Comparison of ENCODE assay signal across 16 cellular contexts in genomic region chr14:91330846-91331245, GRCh38.
DNase-seq lines count a peak whose midpoint lies in the region; ATAC-seq and TF ChIP-seq lines count a peak whose summit lies in the region.
"Had no signal": no experiment of that assay in that cellular context is flagged by ENCODE, and none has a peak within 500 bp of the region (broad histone marks: within the 10 kb centered on the region; RNA-seq: fewer than 3 reads in every experiment).

No MANE protein-coding gene starts in this region.

- peak overlapping the region; percentile 87 for H3K27ac Mint-ChIP-seq in activated CD4-positive, alpha-beta T cell treated with anti-CD3 and anti-CD28 coated beads, Interleukin-2, amount 10 ng/mL, durations not matched to agents 7 days and 5 days
- H3K27ac Mint-ChIP-seq in central memory CD8-positive, alpha-beta T cell (ENCODE audit: low read depth), result peak overlapping the region; percentile 86

- intact Hi-C loops in spleen (cut with DNase I; ENCODE audit: low total_unique reads), result no loop called here

- no peak for TF ChIP-seq POLR2A in spleen (IDR thresholded peaks at IDR 0.05)

- POLR2A ChIA-PET in activated CD4-positive, alpha-beta T cell treated with anti-CD3 and anti-CD28 coated beads, Interleukin-2, amount 10 ng/mL, durations not matched to agents 7 days and 5 days (lab: Charles Lee), result no interaction called here
- POLR2A ChIA-PET in RWPE1 (lab: Yijun Ruan, JAX; ENCODE audit: low non-redundant PET), result no interaction called here

- H3K4me3 ChIP-seq in spleen, result no peak overlapping the region
- H3K4me3 ChIP-seq: A549, heart left ventricle, SJCRH30, skin epidermis, thoracic aorta had no signal

- H3K4me1 ChIP-seq in spleen, result peaks cover 16 to 87% (median 57%) of the 10 kb centered on the region in 6 donors
- H3K4me1 ChIP-seq: A549 had no signal

- peaks cover 73% of the 10 kb centered on the region for H3K4me1 Mint-ChIP-seq in activated CD4-positive, alpha-beta T cell treated with anti-CD3 and anti-CD28 coated beads, Interleukin-2, amount 10 ng/mL, durations not matched to agents 7 days and 5 days
- H3K4me1 Mint-ChIP-seq in central memory CD8-positive, alpha-beta T cell, result peaks cover 81% of the 10 kb centered on the region

- no peaks in the 10 kb centered on the region for H3K9me3 ChIP-seq in spleen
- H3K9me3 ChIP-seq: A549, heart left ventricle, SJCRH30, thoracic aorta had no signal

- no peak overlapping the region for H3K4me3 Mint-ChIP-seq in activated CD4-positive, alpha-beta T cell treated with anti-CD3 and anti-CD28 coated beads, Interleukin-2, amount 10 ng/mL, durations not matched to agents 7 days and 5 days
- peak overlapping the region; percentile 36 for H3K4me3 Mint-ChIP-seq in central memory CD8-positive, alpha-beta T cell

- peak; percentile 84 for ATAC-seq in central memory CD8-positive, alpha-beta T cell (replicated peaks; ENCODE audit: extremely low read depth, poor library complexity, severe bottlenecking)

- H3K27ac ChIP-seq in RWPE1, result peak overlapping the region; percentile 45
- H3K27ac ChIP-seq in spleen, result peak overlapping the region in 6 of 8 donors; percentile 15 to 96 (median 48)
- H3K27ac ChIP-seq: A549, SJCRH30, thoracic aorta had no signal

- CTCF ChIA-PET in activated CD4-positive, alpha-beta T cell treated with anti-CD3 and anti-CD28 coated beads, Interleukin-2, amount 10 ng/mL, durations not matched to agents 7 days and 5 days (lab: Charles Lee), result interaction anchor here (1.5 to 4.6 kb wide), 4 partner anchors 13 to 75 kb away, joined by 4 to 13 read pairs (median 4); no protein-coding TSS in a partner anchor
- CTCF ChIA-PET in RWPE1 (lab: Yijun Ruan, JAX), result interaction anchor here (0.9 kb wide), 1 partner anchor 13 kb away, joined by 3 read pairs; no protein-coding TSS in a partner anchor

- no peaks in the 10 kb centered on the region for H3K27me3 ChIP-seq in spleen (replicated peaks in 1 of 7)
- H3K27me3 ChIP-seq: SJCRH30 had no signal

- no peaks in the 10 kb centered on the region for H3K9me3 Mint-ChIP-seq in activated CD4-positive, alpha-beta T cell treated with anti-CD3 and anti-CD28 coated beads, Interleukin-2, amount 10 ng/mL, durations not matched to agents 7 days and 5 days
- H3K9me3 Mint-ChIP-seq in central memory CD8-positive, alpha-beta T cell, result no peaks in the 10 kb centered on the region

- TF ChIP-seq CTCF in RWPE1 (conservative IDR thresholded peaks at IDR 0.05; ENCODE audit: low read depth) (no peak), spleen (IDR thresholded peaks at IDR 0.05 in 8 of 11, conservative IDR thresholded peaks at IDR 0.05 in 3 of 11) (no peak)

- peaks cover 0 to 94% (median 29%) of the 10 kb centered on the region in 6 donors for H3K36me3 ChIP-seq in spleen
- H3K36me3 ChIP-seq: SJCRH30, thoracic aorta had no signal

- no peak for DNase-seq in activated CD4-positive, alpha-beta T cell treated with anti-CD3 and anti-CD28 coated beads, Interleukin-2, amount 10 ng/mL, durations not matched to agents 7 days and 5 days
- no peak for DNase-seq in activated CD4-positive, alpha-beta T cell treated with anti-CD3 and anti-CD28 coated beads for 1 hour
- DNase-seq in RWPE1 (ENCODE audit: low spot score) (no peak), spleen (peak; percentile 76), epidermal melanocyte (ENCODE audit: insufficient read length, low spot score) (no peak), SKM-1 treated with dmso at 0.1 percent for 144 hours (lab: John Stamatoyannopoulos, UW; ENCODE audit: unreplicated experiment) (no peak), NCI-H2029 treated with DMSO at 0.1 percent for 48 hours (lab: John Stamatoyannopoulos, UW) (no peak)
- DNase-seq in central memory CD8-positive, alpha-beta T cell (ENCODE audit: low spot score in 2 of 2), result no peak
- DNase-seq: HCEC 1CT, heart left ventricle, NCI-H187, NCI-H82, SJCRH30 had no signal

- H3K27me3 Mint-ChIP-seq in activated CD4-positive, alpha-beta T cell treated with anti-CD3 and anti-CD28 coated beads, Interleukin-2, amount 10 ng/mL, durations not matched to agents 7 days and 5 days, result no peaks in the 10 kb centered on the region
- H3K27me3 Mint-ChIP-seq in central memory CD8-positive, alpha-beta T cell, result no peaks in the 10 kb centered on the region

- peaks cover 74% of the 10 kb centered on the region for H3K36me3 Mint-ChIP-seq in activated CD4-positive, alpha-beta T cell treated with anti-CD3 and anti-CD28 coated beads, Interleukin-2, amount 10 ng/mL, durations not matched to agents 7 days and 5 days (ENCODE audit: low read depth)
- peaks cover 57% of the 10 kb centered on the region for H3K36me3 Mint-ChIP-seq in central memory CD8-positive, alpha-beta T cell (ENCODE audit: insufficient read depth)

- WGBS in spleen, 5 donors, result 49 to 65% (median 50%) methylated on average over 6 to 8 of the region's 8 CpGs
